In genomic region chr2:176096986-176097819, GRCh38 we compare ENCODE assay signal across 8 cellular contexts. TPM values are rescaled to one million over a fixed set of nuclear protein-coding genes. Genes with fewer than 3 reads are reported as not detected.
DNase-seq lines count a peak whose midpoint lies in the region; ATAC-seq and TF ChIP-seq lines count a peak whose summit lies in the region.

No MANE protein-coding gene starts in this region.

- no peaks in the 10 kb centered on the region for H3F3A ChIP-seq in PC-9 (ENCODE audit: insufficient read depth, low read depth)

- ATAC-seq in GM21423 (IDR thresholded peaks at IDR 0.05; ENCODE audit: unreplicated experiment) = peak; percentile 80
- ATAC-seq in omental fat pad (ENCODE audit: low FRiP score) = peak; percentile 82
- ATAC-seq in upper lobe of right lung = peak; percentile 90

- H3K9me3 ChIP-seq in HUES6 (ENCODE audit: control insufficient read depth, insufficient read depth, low read depth, low read length) (no peaks in the 10 kb centered on the region), PC-9 (ENCODE audit: insufficient read depth, low read depth) (no peaks in the 10 kb centered on the region), upper lobe of right lung (no peaks in the 10 kb centered on the region)

- H3K36me3 ChIP-seq in HUES6 (ENCODE audit: control insufficient read depth, insufficient read depth, low read length) (no peaks in the 10 kb centered on the region), PC-9 (ENCODE audit: low read depth) (no peaks in the 10 kb centered on the region), upper lobe of right lung (no peaks in the 10 kb centered on the region)

- H3K27ac ChIP-seq in HUES6 (ENCODE audit: low read depth, low read length) = no peak overlapping the region; the same call in 1 of the 2 replicates
- no peak overlapping the region for H3K27ac ChIP-seq in PC-9
- H3K27ac ChIP-seq in upper lobe of right lung = no peak overlapping the region

- H4K20me1 ChIP-seq in PC-9 (ENCODE audit: insufficient read depth) = no peaks in the 10 kb centered on the region

- H3K4me3 ChIP-seq in HUES6 (ENCODE audit: low read depth, low read length) (peak overlapping the region; percentile 53), PC-9 (peak overlapping the region; percentile 65), upper lobe of right lung (peak overlapping the region; percentile 45)

- H2AFZ ChIP-seq in PC-9 = peak overlapping the region; percentile 91

- POLR2A ChIA-PET in PC-9 (lab: Charles Lee; ENCODE audit: unreplicated experiment) = interaction anchor here (0.5 to 0.7 kb wide), 2 partner anchors 199 to 1653 kb away, joined by 3 to 5 read pairs; no protein-coding TSS in a partner anchor

- H3K27me3 ChIP-seq in HUES6 (ENCODE audit: control insufficient read depth, insufficient read depth, low read length) (peaks cover 100% of the 10 kb centered on the region), PC-9 (ENCODE audit: insufficient read depth, low read depth) (peaks cover 45% of the 10 kb centered on the region), upper lobe of right lung (peaks cover 99% of the 10 kb centered on the region)

- DNase-seq in DMS53 (lab: John Stamatoyannopoulos, UW) = peak; percentile 93
- peak; percentile 63 to 79 for DNase-seq in PC-9
- DNase-seq in activated T-helper 9 cell treated with anti-CD3 and anti-CD28 coated beads, Interleukin-2, amount 50 U/mL, for 16 hours (ENCODE audit: low read depth) = peak; percentile 19
- peak; percentile 66 for DNase-seq in germinal center (ENCODE audit: low spot score)
- DNase-seq in omental fat pad (ENCODE audit: low spot score) = no peak
- peak; percentile 80 for DNase-seq in upper lobe of right lung

- intact Hi-C loops in PC-9 (cut with micrococcal nuclease; ENCODE audit: unreplicated experiment) (loop anchor here (1.0 to 10.0 kb wide), 8 partner anchors 95 to 1632 kb away; partner anchors contain the start of gene LNPK), upper lobe of right lung (cut with DNase I) (no loop called here)

- H3K4me2 ChIP-seq in PC-9 = peak overlapping the region; percentile 90

- no peaks in the 10 kb centered on the region for H3K9me2 ChIP-seq in PC-9 (ENCODE audit: insufficient read depth)

- CTCF ChIA-PET in PC-9 (lab: Charles Lee) = interaction anchor here (0.5 to 2.3 kb wide), 13 partner anchors 9 to 1397 kb away, joined by 3 to 22 read pairs (median 5); no protein-coding TSS in a partner anchor

- BruUV-seq in PC-9 (replicated peaks; lab: Mats Ljungman, UMichigan) = no TSS peak

- H3K4me1 ChIP-seq in HUES6 (ENCODE audit: control insufficient read depth, insufficient read depth, low read length) = peaks cover 44% of the 10 kb centered on the region
- H3K4me1 ChIP-seq in PC-9 (replicated peaks; ENCODE audit: insufficient read depth) = peaks cover 13% of the 10 kb centered on the region; the same call in 1 of the 2 replicates
- peaks cover 23% of the 10 kb centered on the region for H3K4me1 ChIP-seq in upper lobe of right lung

- H3K79me2 ChIP-seq in PC-9 (ENCODE audit: low read depth) = no peaks in the 10 kb centered on the region

- peak; percentile 98 for TF ChIP-seq CTCF in PC-9 (conservative IDR thresholded peaks at IDR 0.05)
- no peak for TF ChIP-seq CTCF in omental fat pad (IDR thresholded peaks at IDR 0.05)
- peak; percentile 86 for TF ChIP-seq CTCF in upper lobe of right lung (IDR thresholded peaks at IDR 0.05)

- peak overlapping the region; percentile 60 for H3K9ac ChIP-seq in HUES6 (ENCODE audit: low read length)

RNA-seq across cellular contexts. Expression of gene HOXD12, which starts 2.4 kb away (rescaled TPM):
- not detected in 2 replicates for total RNA-seq in PC-9 (2021)
- total RNA-seq in omental fat pad = not detected
- total RNA-seq in upper lobe of right lung = not detected

RNA-seq across cellular contexts. Expression of gene HOXD13, which starts 4.7 kb away (rescaled TPM):
- total RNA-seq in PC-9 (2021) (not detected in 2 replicates), omental fat pad (not detected), upper lobe of right lung (not detected)

RNA-seq across cellular contexts. Expression of gene HOXD11, which starts 9.9 kb away (rescaled TPM):
- total RNA-seq in PC-9 (2021) (not detected in 2 replicates), omental fat pad (not detected), upper lobe of right lung (not detected)

RNA-seq across cellular contexts. Expression of gene EVX2, which starts 13.4 kb away (rescaled TPM):
- total RNA-seq in PC-9 (2021) = not detected in 2 replicates
- total RNA-seq in omental fat pad = not detected
- not detected for total RNA-seq in upper lobe of right lung

RNA-seq across cellular contexts. Expression of gene HOXD10, which starts 19.4 kb away (rescaled TPM):
- total RNA-seq in PC-9 (2021) (not detected in 2 replicates), omental fat pad (1 to 10 TPM in 1 of 4 donors, under 1 TPM in 2, not detected in 1; 0.56 to 1.1 (median 0.56) TPM), upper lobe of right lung (0.55 TPM)

Comparison
In these comparisons a context has a peak if more than half of its experiments do, and no peak if none do; other contexts are left out.
1. CTCF ChIP-seq: peak in PC-9 (single experiment) and upper lobe of right lung (single experiment); none in omental fat pad (0 of 3).
2. Peak in every context shown above with its lines, with median percentiles within 50 percentile points of each other: ATAC-seq and H3K4me3 ChIP-seq.